12 cellular contexts compared by ENCODE assay signal in genomic region chr14:23147676-23148075, GRCh38. TPM values are rescaled to one million over a fixed set of nuclear protein-coding genes. Genes with fewer than 3 reads are reported as not detected.
DNase-seq lines count a peak whose midpoint lies in the region; ATAC-seq, FAIRE-seq and TF ChIP-seq lines count a peak whose summit lies in the region.
"Had no signal": no experiment of that assay in that cellular context is flagged by ENCODE, and none has a peak within 500 bp of the region (broad histone marks: within the 10 kb centered on the region; RNA-seq: fewer than 3 reads in every experiment).

No MANE protein-coding gene starts in this region.

- BruUV-seq in IMR-90 (replicated peaks; lab: Mats Ljungman, UMichigan), result no TSS peak
- BruUV-seq in K562 (replicated peaks; lab: Mats Ljungman, UMichigan), result no TSS peak

- H2BK15ac ChIP-seq in IMR-90 (ENCODE audit: low read depth, low read length), result no peak overlapping the region

- H3K36me3 Mint-ChIP-seq in effector memory CD8-positive, alpha-beta T cell (ENCODE audit: insufficient read depth), result no peaks in the 10 kb centered on the region
- H3K36me3 Mint-ChIP-seq: activated naive CD8-positive, alpha-beta T cell treated with anti-CD3 and anti-CD28 coated beads for 36 hours had no signal

- ATAC-seq in IMR-90 (ENCODE audit: low read depth) (no peak; the same call in 1 of the 2 replicates), K562 (no peak), GM21367 (IDR thresholded peaks at IDR 0.05; ENCODE audit: unreplicated experiment) (no peak)
- no peak for ATAC-seq in effector memory CD8-positive, alpha-beta T cell (replicated peaks)

- no peak overlapping the region for H2BK20ac ChIP-seq in IMR-90 (ENCODE audit: low read depth, low read length)

- H3K9me3 ChIP-seq in IMR-90 (ENCODE audit: control insufficient read depth, insufficient read depth, low read length) (0 out of 2 replicates have a peak, but pooled peaks cover 2% of the 10 kb centered on the region), K562 (replicated peaks; ENCODE audit: control insufficient read depth, insufficient read depth, low read depth, low read length) (no peaks in the 10 kb centered on the region), left ventricle myocardium inferior (replicated peaks) (no peaks in the 10 kb centered on the region), skeletal muscle tissue (ENCODE audit: control insufficient read depth in 3 of 3, low read length in 3 of 3) (no peaks in the 10 kb centered on the region)

- no peak overlapping the region for H3K4me2 ChIP-seq in IMR-90 (ENCODE audit: low read depth, low read length)
- no peak overlapping the region for H3K4me2 ChIP-seq in K562 (ENCODE audit: insufficient read depth, low read length)

- H3K4ac ChIP-seq in IMR-90 (ENCODE audit: low read depth, low read length), result no peak overlapping the region

- H3K23ac ChIP-seq in IMR-90 (ENCODE audit: low read depth, low read length), result no peak overlapping the region

- TF ChIP-seq CTCF in IMR-90 (conservative IDR thresholded peaks at IDR 0.05; ENCODE audit: low read depth, low read length) (no peak), K562 (IDR thresholded peaks at IDR 0.05 in 2 of 3, conservative IDR thresholded peaks at IDR 0.05 in 1 of 3; ENCODE audit: insufficient read depth in 2 of 3, low read depth in 1 of 3, low read length in 3 of 3) (no peak), left ventricle myocardium inferior (IDR thresholded peaks at IDR 0.05; ENCODE audit: borderline replicate concordance) (no peak)

- POLR2A ChIA-PET in IMR-90 (lab: Charles Lee; ENCODE audit: unreplicated experiment) (no interaction called here), K562 (lab: Yijun Ruan, JAX) (interaction anchor here (1.1 kb wide), 1 partner anchor 15 kb away, joined by 5 read pairs; no protein-coding TSS in a partner anchor)

- no peak for FAIRE-seq in K562 (lab: Jason Lieb, UNC)

- H3K9ac ChIP-seq in IMR-90 (ENCODE audit: low read depth, low read length) (no peak overlapping the region), K562 (ENCODE audit: insufficient read depth in 1 of 2, low read depth in 2 of 2, low read length in 2 of 2) (no peak overlapping the region), skeletal muscle tissue (ENCODE audit: low read depth in 1 of 3, low read length in 3 of 3) (no peak overlapping the region)

- H4K91ac ChIP-seq in IMR-90 (ENCODE audit: insufficient read depth, low read depth, low read length), result no peak overlapping the region

- H3K14ac ChIP-seq in IMR-90 (replicated peaks; ENCODE audit: low read depth, low read length), result no peak overlapping the region

- no peaks in the 10 kb centered on the region for H3K9me3 Mint-ChIP-seq in effector memory CD8-positive, alpha-beta T cell
- H3K9me3 Mint-ChIP-seq: activated naive CD8-positive, alpha-beta T cell treated with anti-CD3 and anti-CD28 coated beads for 36 hours had no signal

- H3K4me1 ChIP-seq in IMR-90 (ENCODE audit: control insufficient read depth, insufficient read depth, low read length) (no peaks in the 10 kb centered on the region), K562 (replicated peaks in 1 of 2; ENCODE audit: control insufficient read depth in 2 of 2, insufficient read depth in 2 of 2, low read length in 2 of 2) (peaks cover 37 to 51% of the 10 kb centered on the region in 2 experiments; a peak in 4 of 5 replicates), left ventricle myocardium inferior (peaks cover 67% of the 10 kb centered on the region), skeletal muscle tissue (ENCODE audit: control insufficient read depth in 3 of 3, insufficient read depth in 3 of 3, low read length in 3 of 3) (peaks cover 47 to 79% (median 65%) of the 10 kb centered on the region in 3 donors)

- H4K8ac ChIP-seq in IMR-90 (ENCODE audit: low read depth in 2 of 2, low read length in 2 of 2), result no peak overlapping the region

- dilution Hi-C loops in IMR-90 (cut with HindIII; ENCODE audit: low sequenced_read_pairs, unreplicated experiment), result no loop called here

- no peak overlapping the region for H4K5ac ChIP-seq in IMR-90 (ENCODE audit: low read depth, low read length)

- H4K20me1 ChIP-seq in IMR-90 (ENCODE audit: insufficient read depth, low read length), result no peaks in the 10 kb centered on the region
- no peaks in the 10 kb centered on the region for H4K20me1 ChIP-seq in K562 (replicated peaks; ENCODE audit: control insufficient read depth, insufficient read depth, low read length)

- no peak for TF ChIP-seq EP300 in K562 (IDR thresholded peaks at IDR 0.05; ENCODE audit: low read length)

- H3K18ac ChIP-seq in IMR-90 (ENCODE audit: low read depth, low read length), result no peak overlapping the region

- in situ Hi-C loops in IMR-90 (cut with MboI; ENCODE audit: low sequenced_read_pairs) (no loop called here), K562 (cut with MboI) (no loop called here), KBM-7 (cut with MboI; ENCODE audit: low pct_unique_long_range_greater_than_20kb, low sequenced_read_pairs) (no loop called here)

- H3K4me3 ChIP-seq in IMR-90 (ENCODE audit: insufficient read depth, low read depth, low read length) (no peak overlapping the region), K562 (no peak overlapping the region), left ventricle myocardium inferior (no peak overlapping the region), skeletal muscle tissue (ENCODE audit: low read length in 3 of 3) (no peak overlapping the region)

- CTCF ChIA-PET in IMR-90 (lab: Yijun Ruan, JAX) (interaction anchor here (1.4 kb wide), 1 partner anchor 39 kb away, joined by 3 read pairs; no protein-coding TSS in a partner anchor), K562 (lab: Yijun Ruan, JAX; ENCODE audit: low intra/inter-chr PET ratio) (interaction anchor here (0.5 kb wide), 1 partner anchor 15 kb away, joined by 3 read pairs; no protein-coding TSS in a partner anchor)

- H3K27ac ChIP-seq in IMR-90 (ENCODE audit: insufficient read depth, low read length) (no peak overlapping the region), K562 (ENCODE audit: extremely low read depth, low read depth, low read length) (no peak overlapping the region), left ventricle myocardium inferior (replicated peaks) (peak overlapping the region; percentile 9), skeletal muscle tissue (ENCODE audit: low read depth, low read length) (peak overlapping the region; percentile 6)

- H2AFZ ChIP-seq in IMR-90 (replicated peaks; ENCODE audit: low read length, poor library complexity), result no peak overlapping the region
- no peak overlapping the region for H2AFZ ChIP-seq in K562 (ENCODE audit: low read depth, low read length)

- peak; percentile 42 for DNase-seq in IMR-90
- peak in 1 of 4 experiments; percentile 73 for DNase-seq in K562 (ENCODE audit: extremely low read depth in 1 of 4, low spot score in 3 of 4)
- no peak for DNase-seq in left ventricle myocardium inferior
- DNase-seq in KBM-7, result no peak
- DNase-seq in activated gamma-delta T cell treated with Interleukin-2 at 50 U/mL for 16 hours, result no peak
- no peak for DNase-seq in effector memory CD8-positive, alpha-beta T cell
- DNase-seq: activated CD4-positive, alpha-beta T cell treated with anti-CD3 and anti-CD28 coated beads, Interleukin-2, amount 50 U/mL, for 4 hours; activated naive CD8-positive, alpha-beta T cell treated with anti-CD3 and anti-CD28 coated beads for 36 hours had no signal

- H3K9me1 ChIP-seq in IMR-90 (ENCODE audit: insufficient read depth, low read length), result no peaks in the 10 kb centered on the region
- H3K9me1 ChIP-seq in K562 (ENCODE audit: control insufficient read depth, insufficient read depth, low read length), result no peaks in the 10 kb centered on the region

- H3K27ac Mint-ChIP-seq in effector memory CD8-positive, alpha-beta T cell, result no peak overlapping the region
- H3K27ac Mint-ChIP-seq: activated naive CD8-positive, alpha-beta T cell treated with anti-CD3 and anti-CD28 coated beads for 36 hours had no signal

- intact Hi-C loops in IMR-90 (cut with micrococcal nuclease), result no loop called here
- intact Hi-C loops in K562 (cut with micrococcal nuclease), result loop anchor here (2.0 kb wide), 1 partner anchor 27 kb away; no protein-coding TSS in a partner anchor
- intact Hi-C loops in left ventricle myocardium inferior (cut with micrococcal nuclease), result no loop called here

- no peak overlapping the region for H2AK9ac ChIP-seq in IMR-90 (replicated peaks; ENCODE audit: low read depth, low read length, poor library complexity)

- H3K27me3 ChIP-seq in IMR-90 (ENCODE audit: control insufficient read depth, insufficient read depth, low read length) (peaks cover 17% of the 10 kb centered on the region), K562 (ENCODE audit: control insufficient read depth in 2 of 2, insufficient read depth in 2 of 2, low read length in 2 of 2) (no peaks in the 10 kb centered on the region), left ventricle myocardium inferior (ENCODE audit: low read depth) (no peaks in the 10 kb centered on the region), skeletal muscle tissue (ENCODE audit: control insufficient read depth in 3 of 3, insufficient read depth in 3 of 3, low read length in 3 of 3) (no peaks in the 10 kb centered on the region)

- TF ChIP-seq POLR2A in IMR-90 (IDR thresholded peaks at IDR 0.05; ENCODE audit: low read depth, low read length) (no peak), K562 (conservative IDR thresholded peaks at IDR 0.05) (no peak)

- no peak for TF ChIP-seq RAD21 in IMR-90 (IDR thresholded peaks at IDR 0.05; ENCODE audit: low read length)
- TF ChIP-seq RAD21 in K562 (CRISPR knock-in tag; conservative IDR thresholded peaks at IDR 0.05 in 1 of 2, IDR thresholded peaks at IDR 0.05 in 1 of 2), result no peak

- H3K79me2 ChIP-seq in K562 (ENCODE audit: control insufficient read depth, insufficient read depth, low read length), result no peaks in the 10 kb centered on the region

- H3K4me1 Mint-ChIP-seq in effector memory CD8-positive, alpha-beta T cell (ENCODE audit: low read depth in 2 of 2), result no peaks in the 10 kb centered on the region
- H3K4me1 Mint-ChIP-seq: activated naive CD8-positive, alpha-beta T cell treated with anti-CD3 and anti-CD28 coated beads for 36 hours had no signal

- H2BK5ac ChIP-seq in IMR-90 (ENCODE audit: low read depth, low read length, poor library complexity, severe bottlenecking), result no peak overlapping the region

- no peak overlapping the region for H2AK5ac ChIP-seq in IMR-90 (ENCODE audit: low read depth, low read length)

- no peaks in the 10 kb centered on the region for H3K36me3 ChIP-seq in IMR-90 (ENCODE audit: control insufficient read depth, insufficient read depth, low read length)
- no peaks in the 10 kb centered on the region; the same call in 2 of the 3 replicates for H3K36me3 ChIP-seq in K562 (ENCODE audit: control insufficient read depth, insufficient read depth, low read length)
- no peaks in the 10 kb centered on the region for H3K36me3 ChIP-seq in left ventricle myocardium inferior
- peaks cover 0 to 7% (median 4%) of the 10 kb centered on the region in 3 donors for H3K36me3 ChIP-seq in skeletal muscle tissue (ENCODE audit: control insufficient read depth in 3 of 3, insufficient read depth in 3 of 3, low read length in 3 of 3)

- no CpG with 5 or more reads among the region's 1 CpG for WGBS in IMR-90 (ENCODE audit: extremely low coverage in 2 of 2, insufficient read length in 1 of 2), 2 experiments
- WGBS in K562 (ENCODE audit: insufficient coverage, low coverage, missing lambda C conversion rate), result 81% methylated on average over 1 of the region's 1 CpG

- no peak overlapping the region for H2BK120ac ChIP-seq in IMR-90 (ENCODE audit: low read depth, low read length)

- no peaks in the 10 kb centered on the region for H3K79me1 ChIP-seq in IMR-90 (ENCODE audit: low read depth in 1 of 2, low read length in 2 of 2)

- no peak overlapping the region for H3K56ac ChIP-seq in IMR-90 (ENCODE audit: extremely low read depth, insufficient read depth, low read length)

- H3K27me3 Mint-ChIP-seq in effector memory CD8-positive, alpha-beta T cell, result peaks cover 21 to 43% of the 10 kb centered on the region in 2 donors

- H3K4me3 Mint-ChIP-seq in effector memory CD8-positive, alpha-beta T cell, result no peak overlapping the region
- H3K4me3 Mint-ChIP-seq: activated naive CD8-positive, alpha-beta T cell treated with anti-CD3 and anti-CD28 coated beads for 36 hours had no signal

RNA-seq across cellular contexts. Expression of gene CEBPE, which starts 28.6 kb away (rescaled TPM):
- total RNA-seq in IMR-90 (2012; rRNA removed), result not detected in 2 replicates
- 0.05 TPM in 1 of 2 replicates, not detected in the other for polyA plus RNA-seq in IMR-90 (2012; rRNA removed)
- not detected in 2 replicates for polyA plus RNA-seq in IMR-90 (2012; cell fraction: cytosol; rRNA removed)
- polyA plus RNA-seq in IMR-90 (2012; cell fraction: nucleus; rRNA removed; ENCODE audit: low replicate concordance), result not detected in 2 replicates
- total RNA-seq in K562 (2011; cell fraction: chromatin; rRNA removed; ENCODE audit: low replicate concordance), result not detected in 2 replicates
- not detected in 2 replicates for total RNA-seq in K562 (2011; cell fraction: nucleolus; rRNA removed)
- total RNA-seq in K562 (2011; cell fraction: nucleoplasm; rRNA removed), result not detected in 2 replicates
- total RNA-seq in K562 (2014; rRNA removed), result 0.09 TPM in 1 of 2 replicates, not detected in the other
- total RNA-seq in K562 (2014; rRNA removed; fragmentation: Illumina TruSeq; extraction: Trizol), result not detected in 2 replicates
- total RNA-seq in K562 (2015; rRNA removed; fragmentation: Illumina TruSeq; extraction: Trizol), result not detected in 2 replicates
- total RNA-seq in K562 (2021), result 0.13 and 0.16 TPM in 2 replicates
- polyA plus RNA-seq in K562 (2011; rRNA removed), result 0.09 TPM in 1 of 2 replicates, not detected in the other
- 0.09 and 0.12 TPM in 2 replicates for polyA plus RNA-seq in K562 (2011; cell fraction: cytosol; rRNA removed)
- polyA plus RNA-seq in K562 (2011; cell fraction: nucleus; rRNA removed), result not detected in 2 replicates
- 0.18 TPM in 1 of 2 replicates, not detected in the other for polyA plus RNA-seq in K562 (2012)
- polyA plus RNA-seq in K562 (2014; fragmentation: Illumina TruSeq; extraction: Trizol), result not detected in 2 replicates
- polyA plus RNA-seq in K562 (2014; fragmentation: Nextera tagmentation; extraction: Ambion mirVana), result not detected
- 0.12 and 0.15 TPM in 2 replicates for polyA plus RNA-seq in K562 (2014; rRNA removed)
- polyA minus RNA-seq in K562 (2011; rRNA and poly(A)+ RNA removed), result not detected in 2 replicates
- not detected in 2 replicates for polyA minus RNA-seq in K562 (2011; cell fraction: cytosol; rRNA and poly(A)+ RNA removed)
- not detected in 2 replicates for polyA minus RNA-seq in K562 (2011; cell fraction: nucleus; rRNA and poly(A)+ RNA removed)
- not detected for total RNA-seq in left ventricle myocardium inferior
- total RNA-seq in skeletal muscle tissue, result under 0.01 TPM
- total RNA-seq: kidney epithelial cell, temporal lobe had no signal

RNA-seq across cellular contexts. Expression of gene SLC7A8, which starts 35.8 kb away (rescaled TPM):
- total RNA-seq in IMR-90 (2012; rRNA removed) (not detected in 2 replicates), K562 (2014; rRNA removed) (5.3 and 6.0 TPM in 2 replicates), K562 (2014; rRNA removed; fragmentation: Illumina TruSeq; extraction: Trizol) (3.5 and 4.0 TPM in 2 replicates), K562 (2015; rRNA removed; fragmentation: Illumina TruSeq; extraction: Trizol) (3.4 and 4.5 TPM in 2 replicates), K562 (2021) (19.6 and 21.6 TPM in 2 replicates), left ventricle myocardium inferior (10.6 TPM), skeletal muscle tissue (4.7 TPM)
- polyA plus RNA-seq in IMR-90 (2012; rRNA removed) (0.31 and 0.33 TPM in 2 replicates), K562 (2011; rRNA removed) (19.3 and 42.6 TPM in 2 replicates), K562 (2014; fragmentation: Illumina TruSeq; extraction: Trizol) (30.1 and 33.0 TPM in 2 replicates), K562 (2014; fragmentation: Nextera tagmentation; extraction: Ambion mirVana) (1 to 10 TPM; 2.0 to 2.3 TPM), K562 (2014; rRNA removed) (10.1 and 10.6 TPM in 2 replicates)
- 0.13 and 0.32 TPM in 2 replicates for polyA plus RNA-seq in IMR-90 (2012; cell fraction: cytosol; rRNA removed)
- 0.20 and 0.23 TPM in 2 replicates for polyA plus RNA-seq in IMR-90 (2012; cell fraction: nucleus; rRNA removed; ENCODE audit: low replicate concordance)
- total RNA-seq in K562 (2011; cell fraction: chromatin; rRNA removed; ENCODE audit: low replicate concordance), result 10.1 and 17.6 TPM in 2 replicates
- total RNA-seq in K562 (2011; cell fraction: nucleolus; rRNA removed), result 12.9 and 14.5 TPM in 2 replicates
- 24.6 and 30.7 TPM in 2 replicates for total RNA-seq in K562 (2011; cell fraction: nucleoplasm; rRNA removed)
- 26.8 and 32.0 TPM in 2 replicates for polyA plus RNA-seq in K562 (2011; cell fraction: cytosol; rRNA removed)
- 17.7 and 21.6 TPM in 2 replicates for polyA plus RNA-seq in K562 (2011; cell fraction: nucleus; rRNA removed)
- 16.4 and 25.4 TPM in 2 replicates for polyA plus RNA-seq in K562 (2012)
- 10.9 and 16.5 TPM in 2 replicates for polyA minus RNA-seq in K562 (2011; rRNA and poly(A)+ RNA removed)
- polyA minus RNA-seq in K562 (2011; cell fraction: cytosol; rRNA and poly(A)+ RNA removed), result 22.9 and 23.3 TPM in 2 replicates
- polyA minus RNA-seq in K562 (2011; cell fraction: nucleus; rRNA and poly(A)+ RNA removed), result 4.4 and 9.4 TPM in 2 replicates

RNA-seq across cellular contexts. Expression of gene CIROP, which starts 42.9 kb away (rescaled TPM):
- total RNA-seq in IMR-90 (2012; rRNA removed) (0.28 and 0.36 TPM in 2 replicates), K562 (2014; rRNA removed) (not detected in 2 replicates), K562 (2014; rRNA removed; fragmentation: Illumina TruSeq; extraction: Trizol) (not detected in 2 replicates), K562 (2015; rRNA removed; fragmentation: Illumina TruSeq; extraction: Trizol) (not detected in 2 replicates), K562 (2021) (not detected in 2 replicates), left ventricle myocardium inferior (not detected), skeletal muscle tissue (not detected)
- polyA plus RNA-seq in IMR-90 (2012; rRNA removed) (0.31 and 0.37 TPM in 2 replicates), K562 (2011; rRNA removed) (not detected in 2 replicates), K562 (2014; fragmentation: Illumina TruSeq; extraction: Trizol) (not detected in 2 replicates), K562 (2014; fragmentation: Nextera tagmentation; extraction: Ambion mirVana) (not detected), K562 (2014; rRNA removed) (not detected in 2 replicates)
- polyA plus RNA-seq in IMR-90 (2012; cell fraction: cytosol; rRNA removed), result 0.23 and 0.43 TPM in 2 replicates
- 1.3 and 1.8 TPM in 2 replicates for polyA plus RNA-seq in IMR-90 (2012; cell fraction: nucleus; rRNA removed; ENCODE audit: low replicate concordance)
- not detected in 2 replicates for total RNA-seq in K562 (2011; cell fraction: chromatin; rRNA removed; ENCODE audit: low replicate concordance)
- total RNA-seq in K562 (2011; cell fraction: nucleolus; rRNA removed), result not detected in 2 replicates
- not detected in 2 replicates for total RNA-seq in K562 (2011; cell fraction: nucleoplasm; rRNA removed)
- not detected in 2 replicates for polyA plus RNA-seq in K562 (2011; cell fraction: cytosol; rRNA removed)
- polyA plus RNA-seq in K562 (2011; cell fraction: nucleus; rRNA removed), result not detected in 2 replicates
- not detected in 2 replicates for polyA plus RNA-seq in K562 (2012)
- polyA minus RNA-seq in K562 (2011; rRNA and poly(A)+ RNA removed), result not detected in 2 replicates
- not detected in 2 replicates for polyA minus RNA-seq in K562 (2011; cell fraction: cytosol; rRNA and poly(A)+ RNA removed)
- not detected in 2 replicates for polyA minus RNA-seq in K562 (2011; cell fraction: nucleus; rRNA and poly(A)+ RNA removed)
- total RNA-seq: activated naive CD8-positive, alpha-beta T cell treated with anti-CD3 and anti-CD28 coated beads for 36 hours; kidney epithelial cell; temporal lobe had no signal

RNA-seq across cellular contexts. Expression of gene C14orf119, which starts 52.4 kb away (rescaled TPM):
- total RNA-seq in IMR-90 (2012; rRNA removed) (61.9 and 83.7 TPM in 2 replicates), K562 (2014; rRNA removed) (36.7 and 38.1 TPM in 2 replicates), K562 (2014; rRNA removed; fragmentation: Illumina TruSeq; extraction: Trizol) (61.2 and 68.8 TPM in 2 replicates), K562 (2015; rRNA removed; fragmentation: Illumina TruSeq; extraction: Trizol) (44.1 and 44.7 TPM in 2 replicates), K562 (2021) (46.0 and 47.6 TPM in 2 replicates), left ventricle myocardium inferior (25.2 TPM), skeletal muscle tissue (24.5 TPM)
- polyA plus RNA-seq in IMR-90 (2012; rRNA removed) (74.0 and 86.3 TPM in 2 replicates), K562 (2011; rRNA removed) (82.0 and 84.8 TPM in 2 replicates), K562 (2014; fragmentation: Illumina TruSeq; extraction: Trizol) (37.9 and 39.3 TPM in 2 replicates), K562 (2014; fragmentation: Nextera tagmentation; extraction: Ambion mirVana) (100 to 1,000 TPM; 249 to 251 TPM), K562 (2014; rRNA removed) (48.5 and 51.8 TPM in 2 replicates)
- 36.7 and 38.7 TPM in 2 replicates for polyA plus RNA-seq in IMR-90 (2012; cell fraction: cytosol; rRNA removed)
- 13.9 and 46.2 TPM in 2 replicates for polyA plus RNA-seq in IMR-90 (2012; cell fraction: nucleus; rRNA removed; ENCODE audit: low replicate concordance)
- total RNA-seq in K562 (2011; cell fraction: chromatin; rRNA removed; ENCODE audit: low replicate concordance), result 25.2 and 42.1 TPM in 2 replicates
- 42.1 and 47.4 TPM in 2 replicates for total RNA-seq in K562 (2011; cell fraction: nucleolus; rRNA removed)
- 29.2 and 32.1 TPM in 2 replicates for total RNA-seq in K562 (2011; cell fraction: nucleoplasm; rRNA removed)
- polyA plus RNA-seq in K562 (2011; cell fraction: cytosol; rRNA removed), result 79.2 and 90.6 TPM in 2 replicates
- 90.4 and 124 TPM in 2 replicates for polyA plus RNA-seq in K562 (2011; cell fraction: nucleus; rRNA removed)
- 41.6 and 66.7 TPM in 2 replicates for polyA plus RNA-seq in K562 (2012)
- 61.4 and 78.9 TPM in 2 replicates for polyA minus RNA-seq in K562 (2011; rRNA and poly(A)+ RNA removed)
- polyA minus RNA-seq in K562 (2011; cell fraction: cytosol; rRNA and poly(A)+ RNA removed), result 13.7 and 28.6 TPM in 2 replicates
- 7.8 and 20.5 TPM in 2 replicates for polyA minus RNA-seq in K562 (2011; cell fraction: nucleus; rRNA and poly(A)+ RNA removed)

RNA-seq across cellular contexts. Expression of gene ACIN1, which starts 52.7 kb away (rescaled TPM):
- 71.9 and 73.8 TPM in 2 replicates for total RNA-seq in IMR-90 (2012; rRNA removed)
- 167 and 185 TPM in 2 replicates for polyA plus RNA-seq in IMR-90 (2012; rRNA removed)
- 47.0 and 54.1 TPM in 2 replicates for polyA plus RNA-seq in IMR-90 (2012; cell fraction: cytosol; rRNA removed)
- polyA plus RNA-seq in IMR-90 (2012; cell fraction: nucleus; rRNA removed; ENCODE audit: low replicate concordance), result 631 and 1,195 TPM in 2 replicates
- total RNA-seq in K562 (2011; cell fraction: chromatin; rRNA removed; ENCODE audit: low replicate concordance), result 555 and 556 TPM in 2 replicates
- 273 and 282 TPM in 2 replicates for total RNA-seq in K562 (2011; cell fraction: nucleolus; rRNA removed)
- 463 and 596 TPM in 2 replicates for total RNA-seq in K562 (2011; cell fraction: nucleoplasm; rRNA removed)
- total RNA-seq in K562 (2014; rRNA removed), result 121 and 145 TPM in 2 replicates
- 110 and 123 TPM in 2 replicates for total RNA-seq in K562 (2014; rRNA removed; fragmentation: Illumina TruSeq; extraction: Trizol)
- total RNA-seq in K562 (2015; rRNA removed; fragmentation: Illumina TruSeq; extraction: Trizol), result 141 and 147 TPM in 2 replicates
- 151 and 163 TPM in 2 replicates for total RNA-seq in K562 (2021)
- 129 and 157 TPM in 2 replicates for polyA plus RNA-seq in K562 (2011; rRNA removed)
- polyA plus RNA-seq in K562 (2011; cell fraction: cytosol; rRNA removed), result 70.8 and 83.1 TPM in 2 replicates
- 696 and 714 TPM in 2 replicates for polyA plus RNA-seq in K562 (2011; cell fraction: nucleus; rRNA removed)
- 121 and 135 TPM in 2 replicates for polyA plus RNA-seq in K562 (2012)
- polyA plus RNA-seq in K562 (2014; fragmentation: Illumina TruSeq; extraction: Trizol), result 180 and 196 TPM in 2 replicates
- 1 to 10 TPM; 5.0 TPM for polyA plus RNA-seq in K562 (2014; fragmentation: Nextera tagmentation; extraction: Ambion mirVana)
- polyA plus RNA-seq in K562 (2014; rRNA removed), result 156 and 184 TPM in 2 replicates
- polyA minus RNA-seq in K562 (2011; rRNA and poly(A)+ RNA removed), result 147 and 171 TPM in 2 replicates
- polyA minus RNA-seq in K562 (2011; cell fraction: cytosol; rRNA and poly(A)+ RNA removed), result 77.6 and 81.5 TPM in 2 replicates
- polyA minus RNA-seq in K562 (2011; cell fraction: nucleus; rRNA and poly(A)+ RNA removed), result 198 and 296 TPM in 2 replicates
- 64.6 TPM for total RNA-seq in left ventricle myocardium inferior
- total RNA-seq in skeletal muscle tissue, result 62.1 TPM

Comparison
In these comparisons a context has a peak if more than half of its experiments do, and no peak if none do; other contexts are left out.
1. H3K27ac ChIP-seq: peak in left ventricle myocardium inferior (single experiment) and skeletal muscle tissue (single experiment); none in IMR-90 (single experiment) and K562 (single experiment).